In the genomic region with DNA sequence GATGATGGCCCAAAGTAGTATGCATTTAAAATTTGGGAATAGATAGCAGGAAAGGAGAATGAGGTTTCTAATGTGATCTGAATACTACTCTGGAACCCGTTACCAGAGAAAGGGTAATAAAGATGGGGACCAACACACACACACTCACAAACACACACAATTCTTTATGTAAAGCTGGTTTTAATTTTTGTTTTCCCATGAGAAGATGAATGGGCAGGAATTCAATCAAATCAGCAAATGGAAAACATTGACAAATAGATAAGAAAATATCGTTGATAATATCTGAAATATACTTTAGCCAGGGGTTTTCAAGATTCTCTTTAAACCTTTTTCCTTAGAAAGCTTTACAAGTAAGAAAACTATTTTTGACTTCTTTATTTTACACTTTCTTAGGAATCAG, we compare ENCODE assay signal across 9 cellular contexts.
"Had no signal": no experiment of that assay in that cellular context is flagged by ENCODE, and none has a peak within 500 bp of the region (broad histone marks: within the 10 kb centered on the region; RNA-seq: fewer than 3 reads in every experiment).

No MANE protein-coding gene starts in this region.

- ATAC-seq: HCT116, HepG2 had no signal

- H3K27ac Mint-ChIP-seq: HFFc6, IgD-negative memory B cell had no signal

- H3K27ac ChIP-seq: GM23248, HL-60 had no signal

- H3K9me3 ChIP-seq: HAP-1 had no signal

- H3K4me3 Mint-ChIP-seq: HFFc6, IgD-negative memory B cell had no signal

- H3K9ac ChIP-seq: GM23248 had no signal

- H3K36me3 Mint-ChIP-seq: IgD-negative memory B cell had no signal

- H3K4me3 ChIP-seq: GM23248, HAP-1 had no signal

- H3K4me1 Mint-ChIP-seq: IgD-negative memory B cell had no signal

- DNase-seq: GM23248, GOT3, H7, HFFc6 had no signal

- H3K36me3 ChIP-seq: HAP-1 had no signal

- H3K9me3 Mint-ChIP-seq: HFFc6, IgD-negative memory B cell had no signal

- H2AFZ ChIP-seq: GM23248 had no signal
